In genomic region chr12:103647267-103647666, GRCh38 we compare ENCODE assay signal across 11 cellular contexts.
DNase-seq lines count a peak whose midpoint lies in the region; ATAC-seq, FAIRE-seq and TF ChIP-seq lines count a peak whose summit lies in the region.
"Had no signal": no experiment of that assay in that cellular context is flagged by ENCODE, and none has a peak within 500 bp of the region (broad histone marks: within the 10 kb centered on the region; RNA-seq: fewer than 3 reads in every experiment).

No MANE protein-coding gene starts in this region.

- ATAC-seq in GM18517 (IDR thresholded peaks at IDR 0.05; ENCODE audit: unreplicated experiment), result no peak
- no peak for ATAC-seq in activated CD8-positive, alpha-beta memory T cell treated with anti-CD3 and anti-CD28 coated beads, Interleukin-2, amount 10 ng/mL, durations not matched to agents 7 days and 5 days

- H3K4me3 Mint-ChIP-seq in activated CD8-positive, alpha-beta memory T cell treated with anti-CD3 and anti-CD28 coated beads, Interleukin-2, amount 10 ng/mL, durations not matched to agents 7 days and 5 days, result no peak overlapping the region
- H3K4me3 Mint-ChIP-seq: CD4-positive, alpha-beta memory T cell; stimulated activated naive CD8-positive, alpha-beta T cell treated with anti-CD3 and anti-CD28 coated beads, Interleukin-15, Interleukin-2, amounts not matched to agents 100 ng/mL and 50 ng/mL, for 24 hours had no signal

- H3K36me3 ChIP-seq in MG63 (no peaks in the 10 kb centered on the region), bronchial epithelial cell (ENCODE audit: control insufficient read depth, insufficient read depth, low read length) (no peaks in the 10 kb centered on the region)

- no peak overlapping the region for H3K27ac Mint-ChIP-seq in activated CD8-positive, alpha-beta memory T cell treated with anti-CD3 and anti-CD28 coated beads, Interleukin-2, amount 10 ng/mL, durations not matched to agents 7 days and 5 days
- H3K27ac Mint-ChIP-seq: CD4-positive, alpha-beta memory T cell; stimulated activated naive CD8-positive, alpha-beta T cell treated with anti-CD3 and anti-CD28 coated beads, Interleukin-15, Interleukin-2, amounts not matched to agents 100 ng/mL and 50 ng/mL, for 24 hours had no signal

- H3K9me3 Mint-ChIP-seq in activated CD8-positive, alpha-beta memory T cell treated with anti-CD3 and anti-CD28 coated beads, Interleukin-2, amount 10 ng/mL, durations not matched to agents 7 days and 5 days (ENCODE audit: low read depth), result no peaks in the 10 kb centered on the region
- H3K9me3 Mint-ChIP-seq: stimulated activated naive CD8-positive, alpha-beta T cell treated with anti-CD3 and anti-CD28 coated beads, Interleukin-15, Interleukin-2, amounts not matched to agents 100 ng/mL and 50 ng/mL, for 24 hours had no signal

- H3K4me3 ChIP-seq in MG63 (no peak overlapping the region), bronchial epithelial cell (ENCODE audit: low read depth, low read length) (no peak overlapping the region)

- CTCF ChIA-PET in activated CD8-positive, alpha-beta memory T cell treated with anti-CD3 and anti-CD28 coated beads, Interleukin-2, amount 10 ng/mL, durations not matched to agents 7 days and 5 days (lab: Charles Lee), result no interaction called here

- no peak for FAIRE-seq in bronchial epithelial cell (lab: Jason Lieb, UNC)

- no peaks in the 10 kb centered on the region for H3K4me1 Mint-ChIP-seq in activated CD8-positive, alpha-beta memory T cell treated with anti-CD3 and anti-CD28 coated beads, Interleukin-2, amount 10 ng/mL, durations not matched to agents 7 days and 5 days
- H3K4me1 Mint-ChIP-seq: CD4-positive, alpha-beta memory T cell had no signal

- H3K27me3 ChIP-seq in MG63 (no peaks in the 10 kb centered on the region), bronchial epithelial cell (ENCODE audit: control insufficient read depth, insufficient read depth, low read length) (no peaks in the 10 kb centered on the region)

- H3K9me3 ChIP-seq in MG63, result no peaks in the 10 kb centered on the region

- no peaks in the 10 kb centered on the region for H3K36me3 Mint-ChIP-seq in activated CD8-positive, alpha-beta memory T cell treated with anti-CD3 and anti-CD28 coated beads, Interleukin-2, amount 10 ng/mL, durations not matched to agents 7 days and 5 days
- H3K36me3 Mint-ChIP-seq: CD4-positive, alpha-beta memory T cell had no signal

- TF ChIP-seq CTCF in bronchial epithelial cell (IDR thresholded peaks at IDR 0.05; ENCODE audit: insufficient read depth, low read length, severe bottlenecking), result no peak

- DNase-seq in Daoy (ENCODE audit: low read depth), result peak; percentile 72
- peak; percentile 8 for DNase-seq in MG63
- peak; percentile 96 for DNase-seq in bronchial epithelial cell (ENCODE audit: low read depth)
- peak; percentile 31 to 43 for DNase-seq in lung microvascular endothelial cell (ENCODE audit: low read depth in 2 of 2)
- DNase-seq in HT-29 (ENCODE audit: low spot score), result no peak
- no peak for DNase-seq in hippocampal formation (lab: John Stamatoyannopoulos, UW)
- no peak for DNase-seq in activated CD8-positive, alpha-beta memory T cell treated with anti-CD3 and anti-CD28 coated beads, Interleukin-2, amount 10 ng/mL, durations not matched to agents 7 days and 5 days
- DNase-seq: CD4-positive, alpha-beta memory T cell; NCI-H510A treated with DMSO at 0.1 percent for 48 hours had no signal

- peaks cover 15% of the 10 kb centered on the region for H3K27me3 Mint-ChIP-seq in activated CD8-positive, alpha-beta memory T cell treated with anti-CD3 and anti-CD28 coated beads, Interleukin-2, amount 10 ng/mL, durations not matched to agents 7 days and 5 days

Comparison
In these comparisons a context has a peak if more than half of its experiments do, and no peak if none do; other contexts are left out.
1. DNase-seq: peak in Daoy (single experiment), MG63 (single experiment), bronchial epithelial cell (single experiment) and lung microvascular endothelial cell (2 of 2); none in HT-29 (single experiment), hippocampal formation (0 of 2) and activated CD8-positive, alpha-beta memory T cell treated with anti-CD3 and anti-CD28 coated beads, Interleukin-2, amount 10 ng/mL, durations not matched to agents 7 days and 5 days (single experiment).